Comparison of ENCODE assay signal across 16 cellular contexts in genomic region chr13:78309497-78310180, GRCh38.
DNase-seq lines count a peak whose midpoint lies in the region; ATAC-seq lines count a peak whose summit lies in the region.
"Had no signal": no experiment of that assay in that cellular context is flagged by ENCODE, and none has a peak within 500 bp of the region (broad histone marks: within the 10 kb centered on the region; RNA-seq: fewer than 3 reads in every experiment).

No MANE protein-coding gene starts in this region.

- no peak overlapping the region for H3K27ac Mint-ChIP-seq in activated CD4-positive, alpha-beta memory T cell treated with anti-CD3 and anti-CD28 coated beads for 36 hours
- no peak overlapping the region for H3K27ac Mint-ChIP-seq in activated naive CD4-positive, alpha-beta T cell treated with anti-CD3 and anti-CD28 coated beads, Interleukin-2, amount 50 U/mL, for 72 hours
- H3K27ac Mint-ChIP-seq: mesothelial cell of epicardium had no signal

- POLR2A ChIA-PET in activated CD4-positive, alpha-beta memory T cell treated with anti-CD3 and anti-CD28 coated beads for 36 hours (lab: Charles Lee): no interaction called here

- CTCF ChIA-PET in activated CD4-positive, alpha-beta memory T cell treated with anti-CD3 and anti-CD28 coated beads for 36 hours (lab: Charles Lee): no interaction called here

- no peaks in the 10 kb centered on the region for H3K36me3 Mint-ChIP-seq in activated CD4-positive, alpha-beta memory T cell treated with anti-CD3 and anti-CD28 coated beads for 36 hours
- no peaks in the 10 kb centered on the region for H3K36me3 Mint-ChIP-seq in activated naive CD4-positive, alpha-beta T cell treated with anti-CD3 and anti-CD28 coated beads, Interleukin-2, amount 50 U/mL, for 72 hours
- H3K36me3 Mint-ChIP-seq: mesothelial cell of epicardium had no signal

- ATAC-seq in GM18502 (IDR thresholded peaks at IDR 0.05; ENCODE audit: poor library complexity, unreplicated experiment) (peak; percentile 78), GM19452 (IDR thresholded peaks at IDR 0.05; ENCODE audit: unreplicated experiment) (peak; percentile 86), HG02840 (IDR thresholded peaks at IDR 0.05; ENCODE audit: low FRiP score, unreplicated experiment) (peak; percentile 63), HG03469 (IDR thresholded peaks at IDR 0.05; ENCODE audit: unreplicated experiment) (peak; percentile 49)
- ATAC-seq in activated naive CD4-positive, alpha-beta T cell treated with anti-CD3 and anti-CD28 coated beads, Interleukin-2, amount 50 U/mL, for 72 hours: no peak

- H3K27me3 Mint-ChIP-seq in activated CD4-positive, alpha-beta memory T cell treated with anti-CD3 and anti-CD28 coated beads for 36 hours: no peaks in the 10 kb centered on the region

- intact Hi-C loops in activated CD4-positive, alpha-beta memory T cell treated with anti-CD3 and anti-CD28 coated beads for 36 hours (cut with micrococcal nuclease): no loop called here

- H3K4me1 Mint-ChIP-seq in activated CD4-positive, alpha-beta memory T cell treated with anti-CD3 and anti-CD28 coated beads for 36 hours (ENCODE audit: low read depth): no peaks in the 10 kb centered on the region
- H3K4me1 Mint-ChIP-seq: mesothelial cell of epicardium had no signal

- no peak overlapping the region for H3K4me3 Mint-ChIP-seq in activated CD4-positive, alpha-beta memory T cell treated with anti-CD3 and anti-CD28 coated beads for 36 hours
- H3K4me3 Mint-ChIP-seq: mesothelial cell of epicardium had no signal

- DNase-seq in activated CD4-positive, alpha-beta memory T cell treated with anti-CD3 and anti-CD28 coated beads for 36 hours: no peak
- DNase-seq in pons (ENCODE audit: low spot score) (no peak), HCEC 1CT (no peak)
- no peak for DNase-seq in activated naive CD4-positive, alpha-beta T cell treated with anti-CD3 and anti-CD28 coated beads, Interleukin-2, amount 50 U/mL, for 72 hours (ENCODE audit: low spot score in 2 of 2)
- DNase-seq: activated CD8-positive, alpha-beta memory T cell treated with anti-CD3 and anti-CD28 coated beads, Interleukin-2, amount 50 U/mL, for 48 hours; amygdala; dorsolateral prefrontal cortex; NCI-H1930; posterior cingulate gyrus; stimulated activated CD8-positive, alpha-beta memory T cell treated with anti-CD3 and anti-CD28 coated beads, Interleukin-4, amount 100 ng/mL, for 48 hours; uterus had no signal

- no peaks in the 10 kb centered on the region for H3K9me3 Mint-ChIP-seq in activated CD4-positive, alpha-beta memory T cell treated with anti-CD3 and anti-CD28 coated beads for 36 hours
- H3K9me3 Mint-ChIP-seq in activated naive CD4-positive, alpha-beta T cell treated with anti-CD3 and anti-CD28 coated beads, Interleukin-2, amount 50 U/mL, for 72 hours: peaks cover 0 to 3% of the 10 kb centered on the region in 2 donors
- H3K9me3 Mint-ChIP-seq: mesothelial cell of epicardium had no signal

Comparison
In these comparisons a context has a peak if more than half of its experiments do, and no peak if none do; other contexts are left out.
1. ATAC-seq: peak in GM18502 (single experiment), GM19452 (single experiment), HG02840 (single experiment) and HG03469 (single experiment); none in activated naive CD4-positive, alpha-beta T cell treated with anti-CD3 and anti-CD28 coated beads, Interleukin-2, amount 50 U/mL, for 72 hours (0 of 2).